8 cellular contexts compared by ENCODE assay signal in genomic region chr16:24730914-24731313, GRCh38.
DNase-seq lines count a peak whose midpoint lies in the region; ATAC-seq lines count a peak whose summit lies in the region.

No MANE protein-coding gene starts in this region.

- H3K9ac ChIP-seq in iPS-20b (ENCODE audit: low read depth, low read length): peak overlapping the region; percentile 72

- peak overlapping the region; percentile 95 for H3K4me3 Mint-ChIP-seq in T-helper 2 cell treated with Interferon-gamma antibody and Interleukin-4, amounts not matched to agents 5 μg/mL and 100 μg/mL, for 36 hours
- H3K4me3 Mint-ChIP-seq in activated naive CD8-positive, alpha-beta T cell: peak overlapping the region; percentile 95

- no peaks in the 10 kb centered on the region for H3K27me3 Mint-ChIP-seq in T-helper 2 cell treated with Interferon-gamma antibody and Interleukin-4, amounts not matched to agents 5 μg/mL and 100 μg/mL, for 36 hours (ENCODE audit: low read depth)
- no peaks in the 10 kb centered on the region for H3K27me3 Mint-ChIP-seq in activated naive CD8-positive, alpha-beta T cell

- no peak for ATAC-seq in GM21529 (IDR thresholded peaks at IDR 0.05; ENCODE audit: unreplicated experiment)

- peaks cover 42% of the 10 kb centered on the region for H3K36me3 ChIP-seq in iPS-20b (ENCODE audit: insufficient read depth, low read depth, low read length)

- H3K36me3 Mint-ChIP-seq in T-helper 2 cell treated with Interferon-gamma antibody and Interleukin-4, amounts not matched to agents 5 μg/mL and 100 μg/mL, for 36 hours (ENCODE audit: low read depth): peaks cover 26% of the 10 kb centered on the region
- H3K36me3 Mint-ChIP-seq in activated naive CD8-positive, alpha-beta T cell: peaks cover 6% of the 10 kb centered on the region

- no peaks in the 10 kb centered on the region for H3K27me3 ChIP-seq in iPS-20b (ENCODE audit: insufficient read depth, low read length)

- no peak for DNase-seq in T-helper 2 cell treated with Interferon-gamma antibody and Interleukin-4, amounts not matched to agents 5 μg/mL and 100 μg/mL, for 36 hours (ENCODE audit: low spot score)
- DNase-seq in T-helper 2 cell: no peak
- peak; percentile 17 for DNase-seq in superior temporal gyrus (ENCODE audit: extremely low spot score)
- no peak for DNase-seq in GM19238 (ENCODE audit: insufficient read length, low spot score)
- DNase-seq in NCI-H2081 treated with DMSO at 0.1 percent for 48 hours (lab: John Stamatoyannopoulos, UW): no peak

- H3K9me3 Mint-ChIP-seq in T-helper 2 cell treated with Interferon-gamma antibody and Interleukin-4, amounts not matched to agents 5 μg/mL and 100 μg/mL, for 36 hours: no peaks in the 10 kb centered on the region
- H3K9me3 Mint-ChIP-seq in activated naive CD8-positive, alpha-beta T cell (ENCODE audit: low read depth): no peaks in the 10 kb centered on the region

- H3K27ac ChIP-seq in iPS-20b (ENCODE audit: low read length): peak overlapping the region; percentile 45

- peak overlapping the region; percentile 100 for H3K4me3 ChIP-seq in iPS-20b (ENCODE audit: low read length)

- H3K9me3 ChIP-seq in iPS-20b (ENCODE audit: insufficient read depth, low read depth, low read length): no peaks in the 10 kb centered on the region

- H3K4me1 Mint-ChIP-seq in T-helper 2 cell treated with Interferon-gamma antibody and Interleukin-4, amounts not matched to agents 5 μg/mL and 100 μg/mL, for 36 hours (ENCODE audit: low read depth): peaks cover 30% of the 10 kb centered on the region
- peaks cover 53% of the 10 kb centered on the region for H3K4me1 Mint-ChIP-seq in activated naive CD8-positive, alpha-beta T cell (ENCODE audit: low read depth)

- H3K27ac Mint-ChIP-seq in T-helper 2 cell treated with Interferon-gamma antibody and Interleukin-4, amounts not matched to agents 5 μg/mL and 100 μg/mL, for 36 hours: peak overlapping the region; percentile 71
- peak overlapping the region; percentile 76 for H3K27ac Mint-ChIP-seq in activated naive CD8-positive, alpha-beta T cell

- peaks cover 18% of the 10 kb centered on the region; the same call in 1 of the 2 replicates for H3K4me1 ChIP-seq in iPS-20b (ENCODE audit: insufficient read depth, low read length)
